19 cellular contexts compared by ENCODE assay signal in genomic region chr9:135076876-135077430, GRCh38. TPM values are rescaled to one million over a fixed set of nuclear protein-coding genes. Genes with fewer than 3 reads are reported as not detected.
A peak's percentile ranks its signal among the peaks of the same experiment; 100 is the strongest.
DNase-seq lines count a peak whose midpoint lies in the region; ATAC-seq, FAIRE-seq and TF ChIP-seq lines count a peak whose summit lies in the region.
"Had no signal": no experiment of that assay in that cellular context is flagged by ENCODE, and none has a peak within 500 bp of the region (broad histone marks: within the 10 kb centered on the region; RNA-seq: fewer than 3 reads in every experiment).

No MANE protein-coding gene starts in this region.

- WGBS in sigmoid colon, 2 donors, result 82 to 85% methylated on average over 6 of the region's 6 CpGs

- H3K9me3 ChIP-seq in WERI-Rb-1 (ENCODE audit: severe bottlenecking) (no peaks in the 10 kb centered on the region), kidney (ENCODE audit: control insufficient read depth in 1 of 2, low read length in 2 of 2) (no peaks in the 10 kb centered on the region), sigmoid colon (no peaks in the 10 kb centered on the region)
- H3K9me3 ChIP-seq: HAP-1, SJCRH30, testis had no signal

- 0 out of 2 replicates have a peak, but pooled peaks have one; percentile 9 for TF ChIP-seq CTCF in WERI-Rb-1 (IDR thresholded peaks at IDR 0.05; ENCODE audit: low read depth, low read length)
- TF ChIP-seq CTCF in kidney (IDR thresholded peaks at IDR 0.05; ENCODE audit: borderline replicate concordance, extremely low read depth, insufficient read depth), result no peak
- TF ChIP-seq CTCF in sigmoid colon (IDR thresholded peaks at IDR 0.05), result no peak

- H3K4me1 ChIP-seq in kidney (ENCODE audit: control insufficient read depth in 1 of 2, insufficient read depth in 1 of 2, low read depth in 1 of 2, low read length in 2 of 2), result peaks cover 0 to 2% of the 10 kb centered on the region in 2 donors
- H3K4me1 ChIP-seq in sigmoid colon, result peaks cover 0 to 19% (median 15%) of the 10 kb centered on the region in 4 donors
- H3K4me1 ChIP-seq: HAP-1, SJCRH30 had no signal

- DNase-seq in NCI-H82 (lab: John Stamatoyannopoulos, UW) (peak; percentile 19), NCI-H82 treated with DMSO at 0.1 percent for 48 hours (lab: John Stamatoyannopoulos, UW; ENCODE audit: unreplicated experiment) (no peak), WERI-Rb-1 (no peak), kidney (peak; percentile 24), sigmoid colon (peak; percentile 44), superior temporal gyrus (ENCODE audit: extremely low spot score) (no peak), NCI-H2171 (lab: John Stamatoyannopoulos, UW) (no peak)
- DNase-seq: activated CD4-positive, alpha-beta T cell treated with anti-CD3 and anti-CD28 coated beads, Interleukin-2, amount 10 ng/mL, durations not matched to agents 7 days and 5 days; caudate nucleus; GF-D8; naive B cell; NCI-H1417; NK-92 treated with Interleukin-12 subunit alpha and Interleukin-12 subunit beta, amount 100 ng/mL, for 24 hours had no signal

- H3K27me3 ChIP-seq in WERI-Rb-1 (ENCODE audit: insufficient read depth, low read depth, severe bottlenecking), result no peaks in the 10 kb centered on the region
- H3K27me3 ChIP-seq in sigmoid colon, result no peaks in the 10 kb centered on the region
- H3K27me3 ChIP-seq: testis had no signal

- no peak overlapping the region for H3K9ac ChIP-seq in kidney (ENCODE audit: low read length in 2 of 2)

- H3K36me3 ChIP-seq in WERI-Rb-1 (peaks cover 51% of the 10 kb centered on the region), kidney (ENCODE audit: control insufficient read depth in 1 of 2, insufficient read depth in 2 of 2, low read length in 2 of 2) (no peaks in the 10 kb centered on the region), sigmoid colon (no peaks in the 10 kb centered on the region)
- H3K36me3 ChIP-seq: HAP-1, SJCRH30 had no signal

- intact Hi-C loops in kidney (cut with DNase I) (no loop called here), sigmoid colon (cut with DNase I) (no loop called here)

- ATAC-seq in HG03342 (IDR thresholded peaks at IDR 0.05; ENCODE audit: unreplicated experiment), result no peak

- H3K27ac ChIP-seq in WERI-Rb-1, result peak overlapping the region; percentile 95
- no peak overlapping the region for H3K27ac ChIP-seq in kidney (ENCODE audit: low read depth in 2 of 2, low read length in 2 of 2)
- H3K27ac ChIP-seq in sigmoid colon, result no peak overlapping the region
- H3K27ac ChIP-seq: 22Rv1, SJCRH30, testis had no signal

- peak overlapping the region; percentile 91 for H3K4me3 ChIP-seq in WERI-Rb-1 (ENCODE audit: low read depth, low read length)
- H3K4me3 ChIP-seq in kidney (ENCODE audit: low read length in 2 of 2), result no peak overlapping the region
- H3K4me3 ChIP-seq in sigmoid colon, result no peak overlapping the region
- H3K4me3 ChIP-seq: HAP-1, SJCRH30 had no signal

- FAIRE-seq in kidney (lab: Jason Lieb, UNC), result no peak

- no peak for TF ChIP-seq POLR2A in sigmoid colon (IDR thresholded peaks at IDR 0.05)

- TF ChIP-seq EP300 in sigmoid colon (IDR thresholded peaks at IDR 0.05), result no peak

RNA-seq across cellular contexts. Expression of gene OLFM1, which starts 10.5 kb away (rescaled TPM):
- total RNA-seq in kidney (33.7 TPM), sigmoid colon (10 to 100 TPM; 13.3 to 19.3 (median 17.2) TPM)
- polyA plus RNA-seq in kidney (ENCODE audit: insufficient read depth, low read depth, low replicate concordance) (2.9 TPM), sigmoid colon (10 to 100 TPM in 1 of 3 donors, 1 to 10 TPM in 2; 1.2 to 13.6 (median 4.2) TPM)
- total RNA-seq: activated CD4-positive, alpha-beta T cell treated with anti-CD3 and anti-CD28 coated beads, Interleukin-2, amount 10 ng/mL, durations not matched to agents 7 days and 5 days; MCF 10A; SJCRH30 had no signal

Comparison
In these comparisons a context has a peak if more than half of its experiments do, and no peak if none do; other contexts are left out.
1. DNase-seq: peak in NCI-H82 (single experiment), kidney (single experiment) and sigmoid colon (single experiment); none in NCI-H82 treated with DMSO at 0.1 percent for 48 hours (single experiment), WERI-Rb-1 (single experiment), superior temporal gyrus (single experiment) and NCI-H2171 (single experiment).